In the genomic region with DNA sequence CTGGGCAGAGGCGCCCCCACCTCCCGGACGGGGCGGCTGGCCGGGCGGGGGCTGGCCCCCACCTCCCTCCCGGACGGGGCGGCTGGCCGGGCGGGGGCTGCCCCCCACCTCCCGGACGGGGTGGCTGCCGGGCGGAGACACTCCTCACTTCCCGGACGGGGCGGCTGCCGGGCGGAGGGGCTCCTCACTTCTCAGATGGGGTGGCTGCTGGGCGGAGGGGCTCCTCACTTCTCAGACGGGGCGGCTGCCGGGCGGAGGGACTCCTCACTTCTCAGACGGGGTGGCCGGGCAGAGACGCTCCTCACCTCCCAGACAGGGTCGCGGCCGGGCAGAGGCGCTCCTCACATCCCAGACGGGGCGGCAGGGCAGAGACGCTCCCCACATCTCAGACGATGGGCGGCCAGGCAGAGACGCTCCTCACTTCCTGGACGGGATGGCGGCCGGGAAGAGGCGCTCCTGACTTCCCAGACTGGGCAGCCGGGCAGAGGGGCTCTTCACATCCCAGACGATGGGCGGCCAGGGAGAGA, we compare ENCODE assay signal across 4 cellular contexts. TPM values are rescaled to one million over a fixed set of nuclear protein-coding genes. Genes with fewer than 3 reads are reported as not detected.
A peak's percentile ranks its signal among the peaks of the same experiment; 100 is the strongest.
DNase-seq lines count a peak whose midpoint lies in the region; ATAC-seq, FAIRE-seq and TF ChIP-seq lines count a peak whose summit lies in the region.
"Not testable (repeated sequence)": the region's sequence is repeated elsewhere in the genome, so short reads cannot be mapped to it uniquely, and the experiment has no call there.

No MANE protein-coding gene starts in this region.

- TF ChIP-seq RAD21 in K562 (CRISPR knock-in tag; conservative IDR thresholded peaks at IDR 0.05 in 1 of 2, IDR thresholded peaks at IDR 0.05 in 1 of 2): not testable (repeated sequence)

- FAIRE-seq in K562 (lab: Jason Lieb, UNC): not testable (repeated sequence)

- peaks cover 17 to 49% of the 10 kb centered on the region in 2 experiments for H3K4me1 ChIP-seq in K562 (replicated peaks in 1 of 2; ENCODE audit: control insufficient read depth in 2 of 2, insufficient read depth in 2 of 2, low read length in 2 of 2)
- peaks cover 31 to 70% (median 50%) of the 10 kb centered on the region in 6 donors for H3K4me1 ChIP-seq in spleen

- not testable (repeated sequence) for BruUV-seq in K562 (replicated peaks; lab: Mats Ljungman, UMichigan)

- peak overlapping the region; percentile 45; the same call in 1 of the 2 replicates for H3K27ac ChIP-seq in C4-2B
- H3K27ac ChIP-seq in K562 (ENCODE audit: extremely low read depth, low read depth, low read length); spleen: not testable (repeated sequence)

- in situ Hi-C loops in K562 (cut with MboI): not testable (repeated sequence)

- not testable (repeated sequence) for H3K27me3 ChIP-seq in K562 (ENCODE audit: control insufficient read depth in 2 of 2, insufficient read depth in 2 of 2, low read length in 2 of 2); spleen (replicated peaks in 1 of 7)

- peaks cover 37 to 39% of the 10 kb centered on the region in 2 donors for H3K4me1 Mint-ChIP-seq in stimulated activated naive B cell treated with anti-CD40 and anti-IgM and Interleukin-4, amounts not matched to agents 10 μg/mL and 1 μg/mL and 100 μg/mL, for 72 hours

- not testable (repeated sequence) for H3K4me3 Mint-ChIP-seq in stimulated activated naive B cell treated with anti-CD40 and anti-IgM and Interleukin-4, amounts not matched to agents 10 μg/mL and 1 μg/mL and 100 μg/mL, for 72 hours

- H3K9me1 ChIP-seq in K562 (ENCODE audit: control insufficient read depth, insufficient read depth, low read length): not testable (repeated sequence)

- peaks cover 15% of the 10 kb centered on the region; the same call in 1 of the 2 replicates for H4K20me1 ChIP-seq in K562 (replicated peaks; ENCODE audit: control insufficient read depth, insufficient read depth, low read length)

- not testable (repeated sequence) for H3K9ac ChIP-seq in K562 (ENCODE audit: insufficient read depth in 1 of 2, low read depth in 2 of 2, low read length in 2 of 2)

- ATAC-seq in K562; stimulated activated naive B cell treated with anti-CD40 and anti-IgM and Interleukin-4, amounts not matched to agents 10 μg/mL and 1 μg/mL and 100 μg/mL, for 72 hours (replicated peaks): not testable (repeated sequence)

- WGBS in K562 (ENCODE audit: insufficient coverage, low coverage, missing lambda C conversion rate): 92% methylated on average over 5 of the region's 45 CpGs
- WGBS in spleen, 5 donors: 94 to 100% (median 97%) methylated on average over 13 to 45 of the region's 45 CpGs

- intact Hi-C loops in K562 (cut with micrococcal nuclease): loop anchor here (10.0 kb wide), 1 partner anchor 154 kb away; no protein-coding TSS in a partner anchor
- intact Hi-C loops in spleen (cut with DNase I; ENCODE audit: low total_unique reads): not testable (repeated sequence)

- H3K27me3 Mint-ChIP-seq in stimulated activated naive B cell treated with anti-CD40 and anti-IgM and Interleukin-4, amounts not matched to agents 10 μg/mL and 1 μg/mL and 100 μg/mL, for 72 hours: not testable (repeated sequence)

- H3K36me3 Mint-ChIP-seq in stimulated activated naive B cell treated with anti-CD40 and anti-IgM and Interleukin-4, amounts not matched to agents 10 μg/mL and 1 μg/mL and 100 μg/mL, for 72 hours: not testable (repeated sequence)

- peak overlapping the region; percentile 51 for H3K27ac Mint-ChIP-seq in stimulated activated naive B cell treated with anti-CD40 and anti-IgM and Interleukin-4, amounts not matched to agents 10 μg/mL and 1 μg/mL and 100 μg/mL, for 72 hours

- DNase-seq in K562 (ENCODE audit: extremely low read depth in 1 of 4, low spot score in 3 of 4); stimulated activated naive B cell treated with anti-CD40 and anti-IgM and Interleukin-4, amounts not matched to agents 10 μg/mL and 1 μg/mL and 100 μg/mL, for 72 hours: not testable (repeated sequence)
- peak; percentile 62 for DNase-seq in spleen

- peaks cover 89% of the 10 kb centered on the region for H3K79me2 ChIP-seq in K562 (ENCODE audit: control insufficient read depth, insufficient read depth, low read length)

- not testable (repeated sequence) for H3K36me3 ChIP-seq in K562 (ENCODE audit: control insufficient read depth, insufficient read depth, low read length); spleen

- not testable (repeated sequence) for H3K9me3 Mint-ChIP-seq in stimulated activated naive B cell treated with anti-CD40 and anti-IgM and Interleukin-4, amounts not matched to agents 10 μg/mL and 1 μg/mL and 100 μg/mL, for 72 hours

- H2AFZ ChIP-seq in K562 (ENCODE audit: low read depth, low read length): not testable (repeated sequence)

- not testable (repeated sequence) for H3K4me3 ChIP-seq in K562, spleen

- not testable (repeated sequence) for TF ChIP-seq POLR2A in K562 (conservative IDR thresholded peaks at IDR 0.05); spleen (IDR thresholded peaks at IDR 0.05)

- not testable (repeated sequence) for TF ChIP-seq CTCF in C4-2B (conservative IDR thresholded peaks at IDR 0.05); K562 (IDR thresholded peaks at IDR 0.05 in 2 of 3, conservative IDR thresholded peaks at IDR 0.05 in 1 of 3; ENCODE audit: insufficient read depth in 2 of 3, low read depth in 1 of 3, low read length in 3 of 3); spleen (IDR thresholded peaks at IDR 0.05 in 8 of 11, conservative IDR thresholded peaks at IDR 0.05 in 3 of 11)

- H3K4me2 ChIP-seq in K562 (ENCODE audit: insufficient read depth, low read length): not testable (repeated sequence)

- CTCF ChIA-PET in K562 (lab: Yijun Ruan, JAX; ENCODE audit: low intra/inter-chr PET ratio): not testable (repeated sequence)

- POLR2A ChIA-PET in K562 (lab: Yijun Ruan, JAX): not testable (repeated sequence)

- TF ChIP-seq EP300 in K562 (IDR thresholded peaks at IDR 0.05; ENCODE audit: low read length): not testable (repeated sequence)

- H3K9me3 ChIP-seq in K562 (replicated peaks; ENCODE audit: control insufficient read depth, insufficient read depth, low read depth, low read length); spleen: not testable (repeated sequence)

TF ChIP-seq in K562, 482 proteins besides CTCF, POLR2A, EP300 and RAD21:
- TF ChIP-seq ZBTB33 (CRISPR knock-in tag; IDR thresholded peaks at IDR 0.05): peak; percentile 78
TF ChIP-seq in K562: peak in this region for 1; not testable (repeated sequence) for 481.

RNA-seq across cellular contexts. Expression of gene KDM6A, which starts 38.1 kb away (rescaled TPM):
- 67.4 and 167 TPM in 2 replicates for total RNA-seq in K562 (2011; cell fraction: chromatin; rRNA removed; ENCODE audit: low replicate concordance)
- 29.5 and 35.7 TPM in 2 replicates for total RNA-seq in K562 (2011; cell fraction: nucleolus; rRNA removed)
- 52.1 and 74.0 TPM in 2 replicates for total RNA-seq in K562 (2011; cell fraction: nucleoplasm; rRNA removed)
- total RNA-seq in K562 (2014; rRNA removed) (14.6 and 18.8 TPM in 2 replicates), K562 (2014; rRNA removed; fragmentation: Illumina TruSeq; extraction: Trizol) (26.9 and 28.3 TPM in 2 replicates), K562 (2015; rRNA removed; fragmentation: Illumina TruSeq; extraction: Trizol) (21.7 and 22.9 TPM in 2 replicates), K562 (2021) (21.0 and 27.5 TPM in 2 replicates), spleen (10 to 100 TPM; 32.1 to 68.2 (median 51.2) TPM)
- polyA plus RNA-seq in K562 (2011; rRNA removed) (34.3 and 38.0 TPM in 2 replicates), K562 (2014; fragmentation: Illumina TruSeq; extraction: Trizol) (25.3 and 25.5 TPM in 2 replicates), K562 (2014; fragmentation: Nextera tagmentation; extraction: Ambion mirVana) (1 to 10 TPM; 8.4 to 8.9 TPM), K562 (2014; rRNA removed) (16.2 and 23.4 TPM in 2 replicates), spleen (10 to 100 TPM in 1 of 3 donors, 1 to 10 TPM in 2; 8.0 to 16.0 (median 8.2) TPM)
- 17.2 and 18.4 TPM in 2 replicates for polyA plus RNA-seq in K562 (2011; cell fraction: cytosol; rRNA removed)
- 53.5 and 79.2 TPM in 2 replicates for polyA plus RNA-seq in K562 (2011; cell fraction: nucleus; rRNA removed)
- polyA plus RNA-seq in K562 (2012): 14.1 and 18.4 TPM in 2 replicates
- polyA minus RNA-seq in K562 (2011; rRNA and poly(A)+ RNA removed): 67.2 and 73.7 TPM in 2 replicates
- 24.0 and 30.0 TPM in 2 replicates for polyA minus RNA-seq in K562 (2011; cell fraction: cytosol; rRNA and poly(A)+ RNA removed)
- 39.2 and 66.4 TPM in 2 replicates for polyA minus RNA-seq in K562 (2011; cell fraction: nucleus; rRNA and poly(A)+ RNA removed)
